In genomic region chr20:4225778-4226177, GRCh38 we compare ENCODE assay signal across 11 cellular contexts. TPM values are rescaled to one million over a fixed set of nuclear protein-coding genes. Genes with fewer than 3 reads are reported as not detected.
DNase-seq lines count a peak whose midpoint lies in the region; ATAC-seq and TF ChIP-seq lines count a peak whose summit lies in the region.
"Had no signal": no experiment of that assay in that cellular context is flagged by ENCODE, and none has a peak within 500 bp of the region (broad histone marks: within the 10 kb centered on the region; RNA-seq: fewer than 3 reads in every experiment).

No MANE protein-coding gene starts in this region.

- no peak overlapping the region for H3K4me3 ChIP-seq in astrocyte of the spinal cord (ENCODE audit: low read depth, low read length)

- intact Hi-C loops in Right ventricle myocardium inferior (cut with DNase I): no loop called here
- intact Hi-C loops in cardiac septum (cut with DNase I): no loop called here

- in situ Hi-C loops in astrocyte of the spinal cord (cut with HindIII; ENCODE audit: low sequenced_read_pairs): no loop called here

- no peak for DNase-seq in Right ventricle myocardium inferior (ENCODE audit: missing footprints)
- DNase-seq in cardiac septum (ENCODE audit: low spot score): no peak
- peak; percentile 97 for DNase-seq in astrocyte of the spinal cord (ENCODE audit: low read depth, low spot score)
- DNase-seq in kidney tubule cell (ENCODE audit: low spot score): peak; percentile 94
- no peak for DNase-seq in stimulated activated CD4-positive, alpha-beta T cell treated with anti-CD3 and anti-CD28 coated beads, Interleukin-15, amount 100 ng/mL, for 24 hours
- DNase-seq in NCI-H2196 (lab: John Stamatoyannopoulos, UW; ENCODE audit: unreplicated experiment): no peak
- no peak for DNase-seq in activated gamma-delta T cell treated with Interleukin-2 at 50 U/mL for 16 hours
- DNase-seq: AML-193; NCI-H510A; stimulated activated CD4-positive, alpha-beta T cell treated with anti-CD3 and anti-CD28 coated beads, Interleukin-2, amount 100 ng/mL, for 24 hours had no signal

- no peak for TF ChIP-seq CTCF in astrocyte of the spinal cord (IDR thresholded peaks at IDR 0.05; ENCODE audit: low read depth, low read length)

- peak; percentile 69 for ATAC-seq in Right ventricle myocardium inferior
- no peak for ATAC-seq in HG03095 (IDR thresholded peaks at IDR 0.05; ENCODE audit: unreplicated experiment)

RNA-seq across cellular contexts. Expression of gene ADRA1D, which starts 23.3 kb away (rescaled TPM):
- total RNA-seq in Right ventricle myocardium inferior (0.16 TPM), cardiac septum (0.40 TPM)

Comparison
In these comparisons a context has a peak if more than half of its experiments do, and no peak if none do; other contexts are left out.
1. DNase-seq: peak in astrocyte of the spinal cord (single experiment) and kidney tubule cell (single experiment); none in Right ventricle myocardium inferior (single experiment), cardiac septum (single experiment), stimulated activated CD4-positive, alpha-beta T cell treated with anti-CD3 and anti-CD28 coated beads, Interleukin-15, amount 100 ng/mL, for 24 hours (single experiment), NCI-H2196 (single experiment) and activated gamma-delta T cell treated with Interleukin-2 at 50 U/mL for 16 hours (single experiment).